Comparison of ENCODE assay signal across 8 cellular contexts in the genomic region with DNA sequence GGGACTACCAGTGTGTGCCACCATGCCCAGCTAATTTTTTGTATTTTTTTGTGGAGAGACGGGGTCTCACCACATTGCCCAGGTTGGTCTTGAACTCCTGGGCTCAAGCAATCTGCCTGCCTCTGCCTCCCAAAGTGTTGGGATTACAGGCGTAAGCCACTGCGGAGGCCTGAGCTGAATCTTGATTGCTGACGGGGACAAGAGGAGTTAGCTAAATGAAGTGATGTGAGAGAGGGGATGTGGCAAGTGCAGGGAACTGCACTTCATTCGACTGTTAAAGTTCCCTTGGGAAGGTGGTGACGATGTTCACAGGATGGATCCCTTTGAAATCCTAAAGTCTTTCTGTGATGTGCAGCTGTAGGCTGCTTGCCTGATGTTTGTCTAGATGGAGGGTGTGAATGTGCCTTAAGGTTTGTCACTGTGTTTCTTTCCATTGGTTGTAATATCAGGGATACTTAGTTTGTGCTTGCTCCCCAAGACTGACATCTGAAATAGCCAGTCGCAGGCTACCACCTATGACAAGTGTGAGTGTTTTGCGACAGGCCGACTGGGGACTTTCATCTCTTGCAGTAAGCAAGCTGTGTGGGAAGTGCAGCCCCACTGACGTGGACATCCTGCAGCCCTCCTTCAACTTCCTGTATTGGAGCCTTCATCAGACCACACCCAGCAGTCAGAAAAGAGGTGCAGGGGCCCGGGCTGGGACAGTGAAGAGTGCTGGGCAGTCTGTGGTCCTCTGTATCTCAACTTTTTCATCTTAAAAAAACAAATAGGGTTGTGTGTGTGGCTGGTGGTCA.
DNase-seq lines count a peak whose midpoint lies in the region; ATAC-seq and TF ChIP-seq lines count a peak whose summit lies in the region.

No MANE protein-coding gene starts in this region.

- peak; percentile 56 for TF ChIP-seq POLR2A in Raji (IDR thresholded peaks at IDR 0.05; ENCODE audit: insufficient read depth, low read depth, low read length)

- peak; percentile 97 for ATAC-seq in GM18511 (IDR thresholded peaks at IDR 0.05; ENCODE audit: unreplicated experiment)
- ATAC-seq in HG02885 (IDR thresholded peaks at IDR 0.05; ENCODE audit: poor library complexity, unreplicated experiment) = peak; percentile 95

- peak; percentile 51 to 83 (median 65) for DNase-seq in activated naive CD4-positive, alpha-beta T cell (lab: John Stamatoyannopoulos, UW)
- DNase-seq in left kidney (ENCODE audit: low read depth, low spot score) = peak; percentile 71
- peak; percentile 79 for DNase-seq in stimulated activated CD8-positive, alpha-beta memory T cell treated with anti-CD3 and anti-CD28 coated beads, Interleukin-12 subunit alpha, Interleukin-12 subunit beta, amount 100 ng/mL, for 1 hour (ENCODE audit: low read depth)
- no peak for DNase-seq in NCI-H1930 (lab: John Stamatoyannopoulos, UW)
- DNase-seq in NCI-H2196 (lab: John Stamatoyannopoulos, UW; ENCODE audit: unreplicated experiment) = no peak

Comparison
In these comparisons a context has a peak if more than half of its experiments do, and no peak if none do; other contexts are left out.
1. DNase-seq: peak in activated naive CD4-positive, alpha-beta T cell (4 of 4), left kidney (single experiment) and stimulated activated CD8-positive, alpha-beta memory T cell treated with anti-CD3 and anti-CD28 coated beads, Interleukin-12 subunit alpha, Interleukin-12 subunit beta, amount 100 ng/mL, for 1 hour (single experiment); none in NCI-H1930 (0 of 2) and NCI-H2196 (single experiment).